ENCODE assay signal across 21 cellular contexts in the genomic region with DNA sequence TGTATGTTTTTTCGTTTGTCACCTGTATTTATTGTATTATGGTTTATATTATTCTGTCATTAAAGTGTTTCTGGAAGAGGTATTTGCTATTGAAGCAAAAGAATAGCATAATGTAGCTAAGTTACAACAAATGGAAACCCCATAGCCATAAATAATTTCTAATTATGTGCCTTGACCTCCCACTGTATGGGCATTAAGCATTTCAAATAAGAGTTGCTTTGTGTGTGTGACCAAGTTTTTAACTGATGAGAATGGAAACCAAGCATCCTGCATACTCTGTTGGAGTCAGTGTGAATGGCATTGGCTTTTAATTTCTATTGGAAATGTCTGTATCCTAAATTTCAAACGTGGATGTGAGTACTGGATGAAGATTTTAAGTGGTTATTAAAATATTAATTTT.
DNase-seq lines count a peak whose midpoint lies in the region; ATAC-seq, FAIRE-seq and TF ChIP-seq lines count a peak whose summit lies in the region.
"Had no signal": no experiment of that assay in that cellular context is flagged by ENCODE, and none has a peak within 500 bp of the region (broad histone marks: within the 10 kb centered on the region; RNA-seq: fewer than 3 reads in every experiment).

No MANE protein-coding gene starts in this region.

- intact Hi-C loops in GM12878 (cut with micrococcal nuclease; ENCODE audit: unreplicated experiment): no loop called here

- SMC1A ChIA-PET in GM12878 (lab: Charles Lee; ENCODE audit: uncharacterized antibody, unreplicated experiment): interaction anchor here (0.9 to 2.5 kb wide), 3 partner anchors 9 to 14 kb away, joined by 3 to 7 read pairs (median 3); no protein-coding TSS in a partner anchor

- H3K9me3 ChIP-seq in GM12878 (replicated peaks; ENCODE audit: control insufficient read depth, insufficient read depth, low read length): no peaks in the 10 kb centered on the region
- H3K9me3 ChIP-seq: BLaER1, Caco-2, HAP-1 had no signal

- no peaks in the 10 kb centered on the region for H3K27me3 ChIP-seq in GM12878 (replicated peaks in 1 of 2; ENCODE audit: control insufficient read depth in 2 of 2, insufficient read depth in 2 of 2, low read length in 1 of 2)
- H3K27me3 ChIP-seq: BLaER1 had no signal

- no peak overlapping the region for H3K4me2 ChIP-seq in GM12878 (ENCODE audit: control insufficient read depth, insufficient read depth)
- H3K4me2 ChIP-seq: BLaER1 had no signal

- H3K79me2 ChIP-seq in GM12878 (ENCODE audit: control insufficient read depth, insufficient read depth, low read length): no peaks in the 10 kb centered on the region

- POLR2A ChIA-PET in GM12878 (lab: Charles Lee): no interaction called here

- in situ Hi-C loops in GM12878 (cut with MboI): no loop called here
- in situ Hi-C loops in GM13976 (cut with MboI; ENCODE audit: low sequenced_read_pairs, unreplicated experiment): no loop called here

- no peaks in the 10 kb centered on the region for H3K4me1 ChIP-seq in GM12878 (ENCODE audit: control insufficient read depth, insufficient read depth, low read length)
- H3K4me1 ChIP-seq: BLaER1, Caco-2, HAP-1 had no signal

- H3K27me3 Mint-ChIP-seq in activated naive CD4-positive, alpha-beta T cell treated with anti-CD3 and anti-CD28 coated beads, Interleukin-2, amount 10 ng/mL, durations not matched to agents 7 days and 5 days: no peaks in the 10 kb centered on the region
- no peaks in the 10 kb centered on the region for H3K27me3 Mint-ChIP-seq in HFFc6 (ENCODE audit: insufficient read depth)
- H3K27me3 Mint-ChIP-seq: B cell; CD4-positive, CD25-positive, alpha-beta regulatory T cell had no signal

- DNase-seq in activated naive CD4-positive, alpha-beta T cell treated with anti-CD3 and anti-CD28 coated beads, Interleukin-2, amount 10 ng/mL, durations not matched to agents 7 days and 5 days: no peak
- DNase-seq in activated naive CD4-positive, alpha-beta T cell treated with anti-CD3 and anti-CD28 coated beads, Interleukin-2, amount 50 U/mL, for 16 hours: no peak
- DNase-seq in GM12878 (ENCODE audit: low read depth, low spot score): no peak
- DNase-seq in stimulated activated effector memory CD8-positive, alpha-beta T cell treated with anti-CD3 and anti-CD28 coated beads, Interleukin-12 subunit alpha, Interleukin-12 subunit beta, amount 100 ng/mL, for 72 hours (ENCODE audit: low spot score in 2 of 2): no peak
- DNase-seq in urothelium cell line (ENCODE audit: low spot score): no peak
- no peak for DNase-seq in GM13976 (ENCODE audit: low spot score)
- DNase-seq in T1000 (lab: John Stamatoyannopoulos, UW): no peak
- no peak for DNase-seq in HFFc6
- DNase-seq: Caco-2; CD4-positive, CD25-positive, alpha-beta regulatory T cell; CD8-positive, alpha-beta T cell; DMS153; DND-41; GOT3 had no signal

- peaks cover 6 to 9% of the 10 kb centered on the region in 2 experiments for H3K36me3 ChIP-seq in GM12878 (ENCODE audit: control insufficient read depth in 2 of 2, insufficient read depth in 2 of 2, low read length in 1 of 2)
- H3K36me3 ChIP-seq: HAP-1 had no signal

- no peak for FAIRE-seq in GM12878 (lab: Jason Lieb, UNC)
- FAIRE-seq in urothelium cell line (lab: Jason Lieb, UNC): peak; percentile 17
- FAIRE-seq: GM12891, H54 had no signal

- 78% methylated on average over 2 of the region's 2 CpGs for WGBS in GM12878 (ENCODE audit: insufficient coverage, insufficient replicate concordance, low lambda C conversion rate, missing lambda C conversion rate)

- H3K27ac Mint-ChIP-seq in activated naive CD4-positive, alpha-beta T cell treated with anti-CD3 and anti-CD28 coated beads, Interleukin-2, amount 10 ng/mL, durations not matched to agents 7 days and 5 days: peak overlapping the region; percentile 55
- peak overlapping the region; percentile 26 for H3K27ac Mint-ChIP-seq in stimulated activated effector memory CD8-positive, alpha-beta T cell treated with anti-CD3 and anti-CD28 coated beads, Interleukin-12 subunit alpha, Interleukin-12 subunit beta, amount 100 ng/mL, for 72 hours
- no peak overlapping the region for H3K27ac Mint-ChIP-seq in HFFc6
- H3K27ac Mint-ChIP-seq: B cell; CD4-positive, CD25-positive, alpha-beta regulatory T cell; CD8-positive, alpha-beta T cell had no signal

- no peaks in the 10 kb centered on the region for H4K20me1 ChIP-seq in GM12878 (ENCODE audit: control insufficient read depth, insufficient read depth)
- H4K20me1 ChIP-seq: BLaER1 had no signal

- no peak for TF ChIP-seq EP300 in GM12878 (IDR thresholded peaks at IDR 0.05; ENCODE audit: borderline replicate concordance in 1 of 2, control insufficient read depth in 1 of 2, low read depth in 2 of 2, low read length in 2 of 2)

- H3K27ac ChIP-seq in GM12878 (ENCODE audit: control insufficient read depth, insufficient read depth): no peak overlapping the region
- H3K27ac ChIP-seq: 22Rv1, BLaER1, C4-2B had no signal

- TF ChIP-seq POLR2A in GM12878 (IDR thresholded peaks at IDR 0.05; ENCODE audit: low read depth, low read length): no peak

- H3K4me3 ChIP-seq in GM12878: no peak overlapping the region
- H3K4me3 ChIP-seq: BLaER1, HAP-1 had no signal

- H3K9ac ChIP-seq in GM12878 (ENCODE audit: control insufficient read depth, insufficient read depth, low read length): no peak overlapping the region
- H3K9ac ChIP-seq: BLaER1 had no signal

- no peaks in the 10 kb centered on the region for H3K9me3 Mint-ChIP-seq in activated naive CD4-positive, alpha-beta T cell treated with anti-CD3 and anti-CD28 coated beads, Interleukin-2, amount 10 ng/mL, durations not matched to agents 7 days and 5 days
- no peaks in the 10 kb centered on the region for H3K9me3 Mint-ChIP-seq in stimulated activated effector memory CD8-positive, alpha-beta T cell treated with anti-CD3 and anti-CD28 coated beads, Interleukin-12 subunit alpha, Interleukin-12 subunit beta, amount 100 ng/mL, for 72 hours
- peaks cover 19% of the 10 kb centered on the region for H3K9me3 Mint-ChIP-seq in HFFc6
- H3K9me3 Mint-ChIP-seq: CD4-positive, CD25-positive, alpha-beta regulatory T cell; CD8-positive, alpha-beta T cell had no signal

- no peak for TF ChIP-seq RAD21 in GM12878 (IDR thresholded peaks at IDR 0.05; ENCODE audit: insufficient read depth, low read depth, low read length)

- TSS peak; percentile 10 for BruUV-seq in GM12878 (replicated peaks; lab: Mats Ljungman, UMichigan)

- no peak for ATAC-seq in GM12878
- ATAC-seq in stimulated activated effector memory CD8-positive, alpha-beta T cell treated with anti-CD3 and anti-CD28 coated beads, Interleukin-12 subunit alpha, Interleukin-12 subunit beta, amount 100 ng/mL, for 72 hours: no peak
- ATAC-seq: CD8-positive, alpha-beta T cell had no signal

- H2AFZ ChIP-seq in GM12878 (ENCODE audit: control insufficient read depth, low read depth, low read length): no peak overlapping the region

- no peak overlapping the region for H3K4me3 Mint-ChIP-seq in activated naive CD4-positive, alpha-beta T cell treated with anti-CD3 and anti-CD28 coated beads, Interleukin-2, amount 10 ng/mL, durations not matched to agents 7 days and 5 days
- H3K4me3 Mint-ChIP-seq in stimulated activated effector memory CD8-positive, alpha-beta T cell treated with anti-CD3 and anti-CD28 coated beads, Interleukin-12 subunit alpha, Interleukin-12 subunit beta, amount 100 ng/mL, for 72 hours: no peak overlapping the region
- H3K4me3 Mint-ChIP-seq in HFFc6: no peak overlapping the region
- H3K4me3 Mint-ChIP-seq: B cell; CD4-positive, CD25-positive, alpha-beta regulatory T cell; CD8-positive, alpha-beta T cell had no signal

- peaks cover 30% of the 10 kb centered on the region for H3K36me3 Mint-ChIP-seq in activated naive CD4-positive, alpha-beta T cell treated with anti-CD3 and anti-CD28 coated beads, Interleukin-2, amount 10 ng/mL, durations not matched to agents 7 days and 5 days
- no peaks in the 10 kb centered on the region for H3K36me3 Mint-ChIP-seq in stimulated activated effector memory CD8-positive, alpha-beta T cell treated with anti-CD3 and anti-CD28 coated beads, Interleukin-12 subunit alpha, Interleukin-12 subunit beta, amount 100 ng/mL, for 72 hours
- no peaks in the 10 kb centered on the region for H3K36me3 Mint-ChIP-seq in HFFc6 (ENCODE audit: low read depth)
- H3K36me3 Mint-ChIP-seq: CD8-positive, alpha-beta T cell had no signal

- RAD21 ChIA-PET in GM12878 (lab: Charles Lee; ENCODE audit: unreplicated experiment): no interaction called here

- no peaks in the 10 kb centered on the region for H3K4me1 Mint-ChIP-seq in activated naive CD4-positive, alpha-beta T cell treated with anti-CD3 and anti-CD28 coated beads, Interleukin-2, amount 10 ng/mL, durations not matched to agents 7 days and 5 days
- H3K4me1 Mint-ChIP-seq in stimulated activated effector memory CD8-positive, alpha-beta T cell treated with anti-CD3 and anti-CD28 coated beads, Interleukin-12 subunit alpha, Interleukin-12 subunit beta, amount 100 ng/mL, for 72 hours: peaks cover 6% of the 10 kb centered on the region
- no peaks in the 10 kb centered on the region for H3K4me1 Mint-ChIP-seq in HFFc6 (ENCODE audit: low read depth)
- H3K4me1 Mint-ChIP-seq: B cell; CD4-positive, CD25-positive, alpha-beta regulatory T cell had no signal

- TF ChIP-seq CTCF in GM12878 (IDR thresholded peaks at IDR 0.05 in 2 of 3, conservative IDR thresholded peaks at IDR 0.05 in 1 of 3; ENCODE audit: control insufficient read depth in 2 of 3, extremely low read depth in 1 of 3, insufficient read depth in 1 of 3, low read depth in 3 of 3, low read length in 3 of 3) (no peak), GM13976 (IDR thresholded peaks at IDR 0.05; ENCODE audit: borderline replicate concordance, control extremely low read depth, extremely low read depth, insufficient read depth, missing control alignments) (no peak), HFFc6 (IDR thresholded peaks at IDR 0.05) (no peak)

- CTCF ChIA-PET in activated naive CD4-positive, alpha-beta T cell treated with anti-CD3 and anti-CD28 coated beads, Interleukin-2, amount 10 ng/mL, durations not matched to agents 7 days and 5 days (lab: Charles Lee): no interaction called here
- CTCF ChIA-PET in GM12878 (lab: Yijun Ruan, JAX): no interaction called here

TF ChIP-seq in GM12878, 131 proteins besides CTCF, POLR2A, EP300 and RAD21 (continues in another document):
- TF ChIP-seq ZNF622 (IDR thresholded peaks at IDR 0.05) (no peak), SUZ12 (IDR thresholded peaks at IDR 0.05; ENCODE audit: unreplicated experiment) (no peak), ESRRA (IDR thresholded peaks at IDR 0.05; ENCODE audit: low read length) (no peak), NR2F1 (conservative IDR thresholded peaks at IDR 0.05) (no peak), CBX5 (IDR thresholded peaks at IDR 0.05; ENCODE audit: low read depth) (no peak), SUPT20H (IDR thresholded peaks at IDR 0.05; ENCODE audit: borderline replicate concordance, control insufficient read depth, low read depth, low read length) (no peak), NR2C2 (IDR thresholded peaks at IDR 0.05; ENCODE audit: borderline replicate concordance, control insufficient read depth, insufficient read length, low read depth) (no peak)
